ENCODE assay signal across 8 cellular contexts in genomic region chr15:50906954-50907865, GRCh38. TPM values are rescaled to one million over a fixed set of nuclear protein-coding genes. Genes with fewer than 3 reads are reported as not detected.
DNase-seq lines count a peak whose midpoint lies in the region; ATAC-seq and TF ChIP-seq lines count a peak whose summit lies in the region.

No MANE protein-coding gene starts in this region.

- peak overlapping the region; percentile 100 for H3K27ac ChIP-seq in CD4-positive, alpha-beta memory T cell (ENCODE audit: low read depth, low read length)
- H3K27ac ChIP-seq in duodenal mucosa (ENCODE audit: low read depth, low read length): peak overlapping the region; percentile 73
- H3K27ac ChIP-seq in stomach: peak overlapping the region; percentile 88 to 97 (median 93)

- H3K27ac Mint-ChIP-seq in CD4-positive, alpha-beta memory T cell: peak overlapping the region; percentile 96 to 99 (median 98)
- H3K27ac Mint-ChIP-seq in natural killer cell treated with Interleukin-12 subunit alpha and Interleukin-12 subunit beta and Interleukin-15 and Interleukin-18, amount 100 ng/mL, for 72 hours: peak overlapping the region; percentile 94 to 98

- peak overlapping the region; percentile 90 to 98 (median 92) for H3K4me3 Mint-ChIP-seq in CD4-positive, alpha-beta memory T cell
- peak overlapping the region; percentile 88 for H3K4me3 Mint-ChIP-seq in natural killer cell treated with Interleukin-12 subunit alpha and Interleukin-12 subunit beta and Interleukin-15 and Interleukin-18, amount 100 ng/mL, for 72 hours

- CTCF ChIA-PET in CD4-positive, alpha-beta memory T cell (lab: Charles Lee; ENCODE audit: partially characterized antibody): interaction anchor here (0.7 to 4.4 kb wide), 8 partner anchors 12 to 233 kb away, joined by 3 to 29 read pairs (median 4); no protein-coding TSS in a partner anchor

- no peaks in the 10 kb centered on the region for H3K27me3 Mint-ChIP-seq in CD4-positive, alpha-beta memory T cell
- no peaks in the 10 kb centered on the region for H3K27me3 Mint-ChIP-seq in natural killer cell treated with Interleukin-12 subunit alpha and Interleukin-12 subunit beta and Interleukin-15 and Interleukin-18, amount 100 ng/mL, for 72 hours

- peak; percentile 82 to 96 (median 89) for DNase-seq in CD4-positive, alpha-beta memory T cell
- peak; percentile 67 for DNase-seq in HuH-7 (ENCODE audit: low spot score)
- peak; percentile 37 to 81 for DNase-seq in activated CD4-positive, alpha-beta T cell treated with anti-CD3 and anti-CD28 coated beads, Interleukin-2, amount 50 U/mL, for 24 hours (ENCODE audit: low read depth in 1 of 2, low spot score in 1 of 2)
- DNase-seq in natural killer cell treated with Interleukin-12 subunit alpha and Interleukin-12 subunit beta and Interleukin-15 and Interleukin-18, amount 100 ng/mL, for 72 hours (ENCODE audit: low spot score): peak; percentile 85
- DNase-seq in stomach: peak; percentile 32
- no peak for DNase-seq in OCI-M2 (lab: John Stamatoyannopoulos, UW; ENCODE audit: unreplicated experiment)

- peaks cover 16% of the 10 kb centered on the region for H3K4me1 ChIP-seq in CD4-positive, alpha-beta memory T cell (ENCODE audit: insufficient read depth, low read length)
- H3K4me1 ChIP-seq in duodenal mucosa (ENCODE audit: control insufficient read depth in 1 of 2, insufficient read depth in 2 of 2, low read length in 2 of 2): peaks cover 8 to 18% of the 10 kb centered on the region in 2 donors
- H3K4me1 ChIP-seq in stomach: peaks cover 18 to 38% (median 32%) of the 10 kb centered on the region in 4 donors

- TF ChIP-seq POLR2A in stomach (IDR thresholded peaks at IDR 0.05): no peak

- no peak for TF ChIP-seq CTCF in stomach (IDR thresholded peaks at IDR 0.05)

- no peaks in the 10 kb centered on the region for H3K27me3 ChIP-seq in CD4-positive, alpha-beta memory T cell (ENCODE audit: insufficient read depth, low read length)
- H3K27me3 ChIP-seq in duodenal mucosa (ENCODE audit: control insufficient read depth in 1 of 2, insufficient read depth in 2 of 2, low read length in 2 of 2) (no peaks in the 10 kb centered on the region), stomach (no peaks in the 10 kb centered on the region)

- POLR2A ChIA-PET in CD4-positive, alpha-beta memory T cell (lab: Charles Lee; ENCODE audit: partially characterized antibody): interaction anchor here (0.8 to 2.3 kb wide), 9 partner anchors 22 to 1861 kb away, joined by 3 to 32 read pairs (median 5); partner anchors contain the start of genes GABPB1, SECISBP2L, SPPL2A and TRPM7

- H3K9ac ChIP-seq in duodenal mucosa (ENCODE audit: low read depth in 1 of 2, low read length in 2 of 2): peak overlapping the region; percentile 85 to 94

- no peaks in the 10 kb centered on the region for H3K9me3 ChIP-seq in CD4-positive, alpha-beta memory T cell (ENCODE audit: control insufficient read depth in 1 of 2, low read length in 2 of 2)
- no peaks in the 10 kb centered on the region for H3K9me3 ChIP-seq in duodenal mucosa (ENCODE audit: control insufficient read depth in 1 of 2, low read length in 2 of 2)
- H3K9me3 ChIP-seq in stomach: no peaks in the 10 kb centered on the region

- peaks cover 17 to 46% (median 23%) of the 10 kb centered on the region in 4 donors for H3K4me1 Mint-ChIP-seq in CD4-positive, alpha-beta memory T cell
- H3K4me1 Mint-ChIP-seq in natural killer cell treated with Interleukin-12 subunit alpha and Interleukin-12 subunit beta and Interleukin-15 and Interleukin-18, amount 100 ng/mL, for 72 hours (ENCODE audit: low read depth in 2 of 2): peaks cover 21 to 23% of the 10 kb centered on the region in 2 donors

- peak; percentile 47 for ATAC-seq in GM21381 (IDR thresholded peaks at IDR 0.05; ENCODE audit: unreplicated experiment)
- ATAC-seq in natural killer cell treated with Interleukin-12 subunit alpha and Interleukin-12 subunit beta and Interleukin-15 and Interleukin-18, amount 100 ng/mL, for 72 hours: peak; percentile 77 to 84

- peak overlapping the region; percentile 57 to 89 for H3K4me3 ChIP-seq in CD4-positive, alpha-beta memory T cell (ENCODE audit: low read length in 2 of 2)
- H3K4me3 ChIP-seq in duodenal mucosa (ENCODE audit: low read depth in 1 of 2, low read length in 2 of 2): peak overlapping the region; percentile 91 to 96
- H3K4me3 ChIP-seq in stomach: peak overlapping the region; percentile 81 to 98 (median 97)

- TF ChIP-seq EP300 in stomach (IDR thresholded peaks at IDR 0.05): no peak

- H3K9me3 Mint-ChIP-seq in CD4-positive, alpha-beta memory T cell: no peaks in the 10 kb centered on the region
- no peaks in the 10 kb centered on the region for H3K9me3 Mint-ChIP-seq in natural killer cell treated with Interleukin-12 subunit alpha and Interleukin-12 subunit beta and Interleukin-15 and Interleukin-18, amount 100 ng/mL, for 72 hours

- WGBS in stomach, 5 donors: 29 to 43% (median 40%) methylated on average over 23 of the region's 23 CpGs

- H3K36me3 ChIP-seq in CD4-positive, alpha-beta memory T cell (ENCODE audit: insufficient read depth, low read length): no peaks in the 10 kb centered on the region
- H3K36me3 ChIP-seq in duodenal mucosa (ENCODE audit: control insufficient read depth in 1 of 2, insufficient read depth in 2 of 2, low read length in 2 of 2): peaks cover 3 to 4% of the 10 kb centered on the region in 2 donors
- H3K36me3 ChIP-seq in stomach: peaks cover 0 to 9% (median 8%) of the 10 kb centered on the region in 4 donors

- intact Hi-C loops in CD4-positive, alpha-beta memory T cell (cut with micrococcal nuclease): loop anchor here (1.0 to 5.0 kb wide), 10 partner anchors 21 to 1750 kb away; partner anchors contain the start of genes COPS2, DTWD1, FAM227B and SPPL2A
- intact Hi-C loops in stomach (cut with DNase I; ENCODE audit: low total_unique reads): loop anchor here (10.0 kb wide), 1 partner anchor 232 kb away; no protein-coding TSS in a partner anchor

- peaks cover 3 to 27% of the 10 kb centered on the region in 2 donors for H3K36me3 Mint-ChIP-seq in CD4-positive, alpha-beta memory T cell
- H3K36me3 Mint-ChIP-seq in natural killer cell treated with Interleukin-12 subunit alpha and Interleukin-12 subunit beta and Interleukin-15 and Interleukin-18, amount 100 ng/mL, for 72 hours: no peaks in the 10 kb centered on the region

RNA-seq across cellular contexts. Expression of gene AP4E1, which starts 1.3 kb away (rescaled TPM):
- total RNA-seq in CD4-positive, alpha-beta memory T cell: 10 to 100 TPM; 13.4 to 15.2 TPM
- polyA plus RNA-seq in CD4-positive, alpha-beta memory T cell: 1 to 10 TPM; 3.0 to 4.8 TPM
- 10 to 100 TPM; 13.7 to 16.1 TPM for total RNA-seq in natural killer cell treated with Interleukin-12 subunit alpha and Interleukin-12 subunit beta and Interleukin-15 and Interleukin-18, amount 100 ng/mL, for 72 hours
- 10 to 100 TPM in 3 of 5 donors, 1 to 10 TPM in 2; 6.7 to 31.9 (median 11.1) TPM for total RNA-seq in stomach
- polyA plus RNA-seq in stomach: 1 to 10 TPM; 1.8 to 2.6 (median 2.0) TPM
